In genomic region chr1:153636312-153636711, GRCh38 we compare ENCODE assay signal across 1 cellular context.
TF ChIP-seq lines count a peak whose summit lies in the region.

No MANE protein-coding gene starts in this region.

TF ChIP-seq in GM12878, 131 proteins besides CTCF, POLR2A, EP300 and RAD21:
- no peak for TF ChIP-seq MEF2A (IDR thresholded peaks at IDR 0.05; ENCODE audit: insufficient read depth, low read depth, low read length)
- TF ChIP-seq ASH2L (IDR thresholded peaks at IDR 0.05; ENCODE audit: borderline replicate concordance, low read depth) = no peak
- no peak for TF ChIP-seq HDAC2 (IDR thresholded peaks at IDR 0.05)
- no peak for TF ChIP-seq ZBTB11 (CRISPR knock-in tag; IDR thresholded peaks at IDR 0.05)
- TF ChIP-seq CREM (IDR thresholded peaks at IDR 0.05; ENCODE audit: low read depth) = no peak
- TF ChIP-seq ZSCAN29 (IDR thresholded peaks at IDR 0.05) = no peak
- no peak for TF ChIP-seq ZNF217 (IDR thresholded peaks at IDR 0.05)
- TF ChIP-seq ZNF207 (IDR thresholded peaks at IDR 0.05; ENCODE audit: borderline replicate concordance) = no peak
- TF ChIP-seq SRF (IDR thresholded peaks at IDR 0.05; ENCODE audit: low read depth in 2 of 2, low read length in 2 of 2) = no peak
- no peak for TF ChIP-seq CHD1 (IDR thresholded peaks at IDR 0.05; ENCODE audit: low read depth, low read length)
- TF ChIP-seq SMAD5 (IDR thresholded peaks at IDR 0.05; ENCODE audit: low read depth) = no peak
- no peak for TF ChIP-seq CHD2 (IDR thresholded peaks at IDR 0.05; ENCODE audit: borderline replicate concordance, low read depth, low read length)
- TF ChIP-seq MEF2B (IDR thresholded peaks at IDR 0.05; ENCODE audit: partially characterized antibody, poor library complexity, severe bottlenecking) = no peak
- no peak for TF ChIP-seq ZBED1 (IDR thresholded peaks at IDR 0.05; ENCODE audit: borderline replicate concordance)
- TF ChIP-seq ESRRA (IDR thresholded peaks at IDR 0.05; ENCODE audit: low read length) = no peak
- no peak for TF ChIP-seq YY1 (IDR thresholded peaks at IDR 0.05; ENCODE audit: low read depth, low read length)
- no peak for TF ChIP-seq NFYA (IDR thresholded peaks at IDR 0.05; ENCODE audit: borderline replicate concordance, low read depth, low read length)
